ENCODE assay signal across 8 cellular contexts in the genomic region with DNA sequence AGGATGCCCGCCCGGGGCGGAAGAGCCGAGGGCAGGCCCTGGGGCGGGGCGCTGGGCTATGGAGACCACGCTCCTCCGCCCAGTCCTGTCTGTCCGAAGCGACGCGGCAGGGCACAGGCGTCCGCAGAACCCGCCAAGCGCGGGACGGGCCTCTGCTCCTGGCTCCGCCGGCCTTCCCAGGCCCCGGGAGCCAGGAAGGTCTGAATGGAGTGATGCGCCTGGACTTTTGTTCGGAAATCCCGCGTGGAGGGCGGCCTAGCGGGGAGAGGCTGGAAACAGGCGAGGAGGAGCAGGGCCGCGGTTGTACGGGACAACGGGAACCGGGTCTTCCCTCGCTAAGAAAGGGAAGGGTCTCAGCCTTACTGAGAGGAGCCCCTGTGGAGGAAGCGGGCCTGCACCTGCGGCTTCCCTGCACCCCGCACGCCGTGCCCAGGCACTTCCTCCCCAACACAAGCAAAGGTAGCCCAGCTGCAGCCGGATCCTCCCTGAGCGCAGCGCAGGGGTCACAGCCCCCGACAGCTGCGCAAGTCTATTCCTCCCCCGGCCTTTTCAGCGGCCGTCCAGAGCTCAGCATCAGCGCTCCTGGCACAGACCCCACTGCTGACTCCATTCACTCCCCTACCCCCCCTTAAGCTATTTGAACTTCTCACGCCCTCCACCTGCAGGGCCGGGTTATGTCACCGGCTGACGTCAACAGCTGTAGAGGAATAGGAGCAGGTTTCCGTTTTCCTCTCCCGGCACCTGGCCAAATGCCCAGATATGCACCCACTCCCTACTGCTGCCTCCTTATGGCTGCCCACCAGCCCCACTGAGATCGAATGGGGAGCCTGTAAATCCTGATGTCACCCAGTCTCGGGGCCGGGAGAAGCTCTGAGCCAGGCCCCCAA.
DNase-seq lines count a peak whose midpoint lies in the region; ATAC-seq lines count a peak whose summit lies in the region.

No MANE protein-coding gene starts in this region.

- no peaks in the 10 kb centered on the region for H4K20me1 ChIP-seq in GM23248 (ENCODE audit: insufficient read depth)

- in situ Hi-C loops in GM23248 (cut with MboI), result no loop called here

- no peaks in the 10 kb centered on the region for H3K9me2 ChIP-seq in GM23248 (ENCODE audit: insufficient read depth)

- no peak overlapping the region for H3K4me3 ChIP-seq in GM23248

- H3K27ac ChIP-seq in GM23248, result no peak overlapping the region

- DNase-seq in COR-L47 (lab: John Stamatoyannopoulos, UW), result peak; percentile 49
- DNase-seq in NCI-H774 (lab: John Stamatoyannopoulos, UW), result peak; percentile 70
- no peak for DNase-seq in effector memory CD8-positive, alpha-beta T cell
- DNase-seq in natural killer cell treated with Interleukin-12 subunit alpha and Interleukin-12 subunit beta and Interleukin-15 and Interleukin-18, amount 100 ng/mL, for 72 hours (ENCODE audit: low spot score), result peak; percentile 62
- no peak for DNase-seq in GM23248

- peaks cover 32% of the 10 kb centered on the region for H3K27me3 ChIP-seq in GM23248 (replicated peaks; ENCODE audit: insufficient read depth)

- no peaks in the 10 kb centered on the region for H3F3A ChIP-seq in GM23248 (ENCODE audit: insufficient read depth)

- H2AFZ ChIP-seq in GM23248, result no peak overlapping the region

- no peaks in the 10 kb centered on the region for H3K9me3 ChIP-seq in GM23248 (ENCODE audit: low read depth)

- H3K4me1 Mint-ChIP-seq in effector memory CD8-positive, alpha-beta T cell (ENCODE audit: low read depth in 2 of 2), result peaks cover 9 to 10% of the 10 kb centered on the region in 2 donors
- H3K4me1 Mint-ChIP-seq in natural killer cell treated with Interleukin-12 subunit alpha and Interleukin-12 subunit beta and Interleukin-15 and Interleukin-18, amount 100 ng/mL, for 72 hours (ENCODE audit: low read depth in 2 of 2), result peaks cover 0 to 6% of the 10 kb centered on the region in 2 donors

- peak overlapping the region; percentile 50 to 75 for H3K4me3 Mint-ChIP-seq in effector memory CD8-positive, alpha-beta T cell
- H3K4me3 Mint-ChIP-seq in natural killer cell treated with Interleukin-12 subunit alpha and Interleukin-12 subunit beta and Interleukin-15 and Interleukin-18, amount 100 ng/mL, for 72 hours, result no peak overlapping the region

- H3K4me1 ChIP-seq in GM23248 (ENCODE audit: insufficient read depth), result no peaks in the 10 kb centered on the region

- H3K27me3 Mint-ChIP-seq in effector memory CD8-positive, alpha-beta T cell, result peaks cover 67 to 99% of the 10 kb centered on the region in 2 donors
- peaks cover 34 to 41% of the 10 kb centered on the region in 2 donors for H3K27me3 Mint-ChIP-seq in natural killer cell treated with Interleukin-12 subunit alpha and Interleukin-12 subunit beta and Interleukin-15 and Interleukin-18, amount 100 ng/mL, for 72 hours

- H3K9me3 Mint-ChIP-seq in effector memory CD8-positive, alpha-beta T cell, result no peaks in the 10 kb centered on the region
- H3K9me3 Mint-ChIP-seq in natural killer cell treated with Interleukin-12 subunit alpha and Interleukin-12 subunit beta and Interleukin-15 and Interleukin-18, amount 100 ng/mL, for 72 hours, result no peaks in the 10 kb centered on the region

- peak overlapping the region in 1 of 2 donors; percentile 26 for H3K27ac Mint-ChIP-seq in effector memory CD8-positive, alpha-beta T cell
- H3K27ac Mint-ChIP-seq in natural killer cell treated with Interleukin-12 subunit alpha and Interleukin-12 subunit beta and Interleukin-15 and Interleukin-18, amount 100 ng/mL, for 72 hours, result no peak overlapping the region

- H3K36me3 Mint-ChIP-seq in effector memory CD8-positive, alpha-beta T cell (ENCODE audit: insufficient read depth), result no peaks in the 10 kb centered on the region
- no peaks in the 10 kb centered on the region for H3K36me3 Mint-ChIP-seq in natural killer cell treated with Interleukin-12 subunit alpha and Interleukin-12 subunit beta and Interleukin-15 and Interleukin-18, amount 100 ng/mL, for 72 hours

- peak; percentile 32 for ATAC-seq in effector memory CD8-positive, alpha-beta T cell (replicated peaks)
- ATAC-seq in natural killer cell treated with Interleukin-12 subunit alpha and Interleukin-12 subunit beta and Interleukin-15 and Interleukin-18, amount 100 ng/mL, for 72 hours, result peak; percentile 13 to 67
- ATAC-seq in HG03280 (IDR thresholded peaks at IDR 0.05; ENCODE audit: unreplicated experiment), result no peak
- no peak for ATAC-seq in HG02623 (IDR thresholded peaks at IDR 0.05; ENCODE audit: unreplicated experiment)
- ATAC-seq in HG03025 (IDR thresholded peaks at IDR 0.05; ENCODE audit: low FRiP score, unreplicated experiment), result no peak

- 27 to 36% methylated on average over 36 to 57 of the region's 57 CpGs for WGBS in GM23248 (ENCODE audit: low coverage in 1 of 2, low lambda C conversion rate in 2 of 2, missing lambda C conversion rate in 2 of 2), 2 experiments

- H3K9ac ChIP-seq in GM23248, result no peak overlapping the region

- H3K36me3 ChIP-seq in GM23248 (ENCODE audit: low read depth), result no peaks in the 10 kb centered on the region

- no peaks in the 10 kb centered on the region for H3K79me2 ChIP-seq in GM23248 (ENCODE audit: insufficient read depth)

- no peak overlapping the region for H3K4me2 ChIP-seq in GM23248 (ENCODE audit: unreplicated experiment)

Comparison
In these comparisons a context has a peak if more than half of its experiments do, and no peak if none do; other contexts are left out.
1. DNase-seq: peak in COR-L47 (single experiment), NCI-H774 (single experiment) and natural killer cell treated with Interleukin-12 subunit alpha and Interleukin-12 subunit beta and Interleukin-15 and Interleukin-18, amount 100 ng/mL, for 72 hours (single experiment); none in effector memory CD8-positive, alpha-beta T cell (0 of 3) and GM23248 (single experiment).
2. ATAC-seq: peak in effector memory CD8-positive, alpha-beta T cell (single experiment) and natural killer cell treated with Interleukin-12 subunit alpha and Interleukin-12 subunit beta and Interleukin-15 and Interleukin-18, amount 100 ng/mL, for 72 hours (2 of 2); none in HG03280 (single experiment), HG02623 (single experiment) and HG03025 (single experiment).